In the genomic region with DNA sequence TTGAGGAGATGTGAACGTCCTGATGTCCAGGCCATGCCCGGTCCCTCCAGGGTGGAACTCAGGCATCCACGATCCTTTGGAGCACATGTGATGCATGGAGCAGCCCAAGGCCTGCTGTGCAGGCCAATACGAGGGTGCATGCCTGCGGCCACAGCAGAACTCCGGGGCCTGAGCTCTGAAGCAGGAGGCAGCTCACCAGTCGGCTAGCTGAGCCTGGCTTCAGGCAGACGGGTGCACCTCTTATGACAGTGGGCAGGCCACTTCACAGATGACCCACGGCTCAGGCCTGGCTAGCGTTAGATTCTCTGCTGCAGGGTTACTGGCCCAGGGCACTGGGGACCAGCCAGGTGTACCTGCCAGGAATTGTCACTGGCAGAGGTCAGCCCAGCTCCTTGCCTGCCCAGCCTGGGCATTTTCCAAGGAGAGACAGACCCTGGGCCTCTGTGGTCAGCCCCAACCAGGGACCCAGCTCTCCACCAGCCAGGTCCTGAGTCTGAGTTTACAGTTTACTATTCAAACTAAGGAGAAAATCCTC, we compare ENCODE assay signal across 15 cellular contexts. TPM values are rescaled to one million over a fixed set of nuclear protein-coding genes. Genes with fewer than 3 reads are reported as not detected.
DNase-seq lines count a peak whose midpoint lies in the region; ATAC-seq, FAIRE-seq and TF ChIP-seq lines count a peak whose summit lies in the region.
"Had no signal": no experiment of that assay in that cellular context is flagged by ENCODE, and none has a peak within 500 bp of the region (broad histone marks: within the 10 kb centered on the region; RNA-seq: fewer than 3 reads in every experiment).

No MANE protein-coding gene starts in this region.

- no peak overlapping the region for H3K4me2 ChIP-seq in smooth muscle cell

- WGBS in spleen, 5 donors: 78 to 92% (median 89%) methylated on average over 9 to 10 of the region's 10 CpGs
- WGBS in smooth muscle cell (ENCODE audit: low lambda C conversion rate): 88% methylated on average over 10 of the region's 10 CpGs

- H3K4me1 ChIP-seq in spleen (peaks cover 0 to 23% (median 9%) of the 10 kb centered on the region in 6 donors), smooth muscle cell (ENCODE audit: low read depth) (no peaks in the 10 kb centered on the region)

- H3K9ac ChIP-seq in smooth muscle cell (ENCODE audit: low read depth): no peak overlapping the region

- H3F3A ChIP-seq in smooth muscle cell (ENCODE audit: low read depth): no peaks in the 10 kb centered on the region

- TF ChIP-seq CTCF in C4-2B (conservative IDR thresholded peaks at IDR 0.05) (no peak), coronary artery (IDR thresholded peaks at IDR 0.05) (no peak), spleen (IDR thresholded peaks at IDR 0.05 in 8 of 11, conservative IDR thresholded peaks at IDR 0.05 in 3 of 11) (no peak), smooth muscle cell (IDR thresholded peaks at IDR 0.05; ENCODE audit: borderline replicate concordance, insufficient read depth, poor library complexity, severe bottlenecking) (no peak)

- no peak for FAIRE-seq in GM12891 (lab: Jason Lieb, UNC)

- no peaks in the 10 kb centered on the region for H4K20me1 ChIP-seq in smooth muscle cell (ENCODE audit: low read depth)

- intact Hi-C loops in spleen (cut with DNase I; ENCODE audit: low total_unique reads): no loop called here

- H3K4me3 ChIP-seq in coronary artery (no peak overlapping the region), spleen (no peak overlapping the region), smooth muscle cell (no peak overlapping the region)

- peak overlapping the region; percentile 0; the same call in 1 of the 2 replicates for H3K27ac ChIP-seq in C4-2B
- H3K27ac ChIP-seq in coronary artery: peak overlapping the region in 1 of 2 donors; percentile 66
- H3K27ac ChIP-seq in spleen: peak overlapping the region in 4 of 8 donors; percentile 28 to 43 (median 37)
- no peak overlapping the region for H3K27ac ChIP-seq in smooth muscle cell (ENCODE audit: low read depth)

- no peaks in the 10 kb centered on the region for H3K36me3 ChIP-seq in spleen
- H3K36me3 ChIP-seq in smooth muscle cell (ENCODE audit: low read depth): no peaks in the 10 kb centered on the region

- TF ChIP-seq POLR2A in spleen (IDR thresholded peaks at IDR 0.05) (no peak), GM12891 (IDR thresholded peaks at IDR 0.05; ENCODE audit: low read depth, low read length) (no peak)

- no peaks in the 10 kb centered on the region for H3K79me2 ChIP-seq in smooth muscle cell (ENCODE audit: low read depth)

- H3K9me3 ChIP-seq in spleen (no peaks in the 10 kb centered on the region), smooth muscle cell (replicated peaks; ENCODE audit: low read depth) (no peaks in the 10 kb centered on the region)

- DNase-seq in coronary artery (ENCODE audit: low spot score) (peak; percentile 66), left lobe of liver (ENCODE audit: low spot score) (peak; percentile 80), spleen (peak; percentile 57), GM12891 (ENCODE audit: insufficient read length, low spot score) (no peak), DMS114 treated with DMSO at 0.1 percent for 48 hours (lab: John Stamatoyannopoulos, UW; ENCODE audit: unreplicated experiment) (no peak), smooth muscle cell (lab: John Stamatoyannopoulos, UW; ENCODE audit: unreplicated experiment) (no peak)
- DNase-seq: activated CD8-positive, alpha-beta memory T cell treated with anti-CD3 and anti-CD28 coated beads, Interleukin-2, amount 10 ng/mL, durations not matched to agents 7 days and 5 days; amniotic stem cell; cerebellar nuclear complex; NCI-H526 treated with DMSO at 0.1 percent for 48 hours; SHP77; T-helper 17 cell had no signal

- no peak overlapping the region for H2AFZ ChIP-seq in smooth muscle cell (ENCODE audit: low read depth)

- ATAC-seq in left lobe of liver: peak; percentile 94
- ATAC-seq in HG03135 (IDR thresholded peaks at IDR 0.05; ENCODE audit: unreplicated experiment): no peak
- ATAC-seq: activated CD4-positive, CD25-positive, alpha-beta regulatory T cell treated with anti-CD3 and anti-CD28 coated beads, Interleukin-2, amount 50 U/mL, for 24 hours; activated CD8-positive, alpha-beta memory T cell treated with anti-CD3 and anti-CD28 coated beads, Interleukin-2, amount 10 ng/mL, durations not matched to agents 7 days and 5 days; T-helper 17 cell had no signal

- peaks cover 0 to 6% (median 0%) of the 10 kb centered on the region in 7 donors for H3K27me3 ChIP-seq in spleen (replicated peaks in 1 of 7)
- no peaks in the 10 kb centered on the region for H3K27me3 ChIP-seq in smooth muscle cell (ENCODE audit: low read depth)

TF ChIP-seq in GM12891, 5 proteins besides CTCF, POLR2A, EP300 and RAD21:
- TF ChIP-seq TAF1 (IDR thresholded peaks at IDR 0.05; ENCODE audit: low read depth, low read length): no peak
- no peak for TF ChIP-seq POLR2AphosphoS5 (IDR thresholded peaks at IDR 0.05; ENCODE audit: low read depth, low read length)
- TF ChIP-seq SPI1 (IDR thresholded peaks at IDR 0.05; ENCODE audit: low read depth, low read length): no peak
- no peak for TF ChIP-seq POU2F2 (IDR thresholded peaks at IDR 0.05; ENCODE audit: low read depth, low read length)
- TF ChIP-seq PAX5 (IDR thresholded peaks at IDR 0.05; ENCODE audit: insufficient read depth, low read length, severe bottlenecking): no peak
TF ChIP-seq in GM12891: peak in this region for 0.

RNA-seq across cellular contexts. Expression of gene INPP5A, which starts 29.6 kb away (rescaled TPM):
- total RNA-seq in left lobe of liver (18.3 TPM), spleen (10 to 100 TPM; 24.7 to 41.3 (median 33.7) TPM), smooth muscle cell (48.0 and 65.9 TPM in 2 replicates)
- polyA plus RNA-seq in spleen (10 to 100 TPM; 11.1 to 16.5 (median 11.7) TPM), smooth muscle cell (49.1 and 55.9 TPM in 2 replicates)
- polyA plus RNA-seq in GM12891 (2012; ENCODE audit: low read depth, missing spikeins): 4.0 TPM

Comparison
In these comparisons a context has a peak if more than half of its experiments do, and no peak if none do; other contexts are left out.
1. DNase-seq: peak in coronary artery (single experiment), left lobe of liver (single experiment) and spleen (single experiment); none in GM12891 (single experiment), DMS114 treated with DMSO at 0.1 percent for 48 hours (single experiment) and smooth muscle cell (single experiment).